ENCODE assay signal across 18 cellular contexts in genomic region chr5:135342227-135342859, GRCh38.
"Had no signal": no experiment of that assay in that cellular context is flagged by ENCODE, and none has a peak within 500 bp of the region (broad histone marks: within the 10 kb centered on the region; RNA-seq: fewer than 3 reads in every experiment).

No MANE protein-coding gene starts in this region.

- H3K4me3 ChIP-seq: ascending aorta, gastrocnemius medialis, left lung, mucosa of descending colon, SJSA1, stomach, thoracic aorta had no signal

- H3K9me3 ChIP-seq: ascending aorta, gastrocnemius medialis, left lung, mucosa of descending colon, neutrophil, SJSA1, stomach, thoracic aorta had no signal

- H2AFZ ChIP-seq: parathyroid adenoma had no signal

- H3K27ac Mint-ChIP-seq: activated B cell treated with CpG ODN at 0.5 μM for 24 hours had no signal

- H3K79me2 ChIP-seq: parathyroid adenoma had no signal

- H3K4me3 Mint-ChIP-seq: activated B cell treated with CpG ODN at 0.5 μM for 24 hours; effector memory CD8-positive, alpha-beta T cell; naive thymus-derived CD4-positive, alpha-beta T cell; T-helper 2 cell treated with Interferon-gamma antibody and Interleukin-4, amounts not matched to agents 5 μg/mL and 100 μg/mL, for 36 hours had no signal

- H3K9me3 Mint-ChIP-seq: activated B cell treated with CpG ODN at 0.5 μM for 24 hours; effector memory CD8-positive, alpha-beta T cell; T-helper 2 cell treated with Interferon-gamma antibody and Interleukin-4, amounts not matched to agents 5 μg/mL and 100 μg/mL, for 36 hours had no signal

- H3K9ac ChIP-seq: parathyroid adenoma had no signal

- H3K27ac ChIP-seq: ascending aorta, gastrocnemius medialis, left lung, neutrophil, parathyroid adenoma, SJSA1, stomach, thoracic aorta had no signal

- H3K4me1 ChIP-seq: ascending aorta, gastrocnemius medialis, left lung, parathyroid adenoma, SJSA1 had no signal

- DNase-seq: activated B cell treated with CpG ODN at 0.5 μM for 24 hours; activated CD4-positive, alpha-beta T cell treated with anti-CD3 and anti-CD28 coated beads for 48 hours; activated gamma-delta T cell; dermis blood vessel endothelial cell; effector memory CD8-positive, alpha-beta T cell; gastrocnemius medialis; left lung; mammary epithelial cell; mucosa of descending colon; naive thymus-derived CD4-positive, alpha-beta T cell; stimulated activated CD4-positive, alpha-beta T cell treated with anti-CD3 and anti-CD28 coated beads, Interleukin-4, amount 100 ng/mL, for 24 hours; stomach had no signal

- H3K27me3 Mint-ChIP-seq: activated B cell treated with CpG ODN at 0.5 μM for 24 hours; effector memory CD8-positive, alpha-beta T cell; naive thymus-derived CD4-positive, alpha-beta T cell had no signal

- H3K27me3 ChIP-seq: ascending aorta, gastrocnemius medialis, left lung, neutrophil, SJSA1, stomach had no signal

- ATAC-seq: effector memory CD8-positive, alpha-beta T cell; gastrocnemius medialis; left lung; mucosa of descending colon; naive thymus-derived CD4-positive, alpha-beta T cell had no signal
